17 cellular contexts compared by ENCODE assay signal in the genomic region with DNA sequence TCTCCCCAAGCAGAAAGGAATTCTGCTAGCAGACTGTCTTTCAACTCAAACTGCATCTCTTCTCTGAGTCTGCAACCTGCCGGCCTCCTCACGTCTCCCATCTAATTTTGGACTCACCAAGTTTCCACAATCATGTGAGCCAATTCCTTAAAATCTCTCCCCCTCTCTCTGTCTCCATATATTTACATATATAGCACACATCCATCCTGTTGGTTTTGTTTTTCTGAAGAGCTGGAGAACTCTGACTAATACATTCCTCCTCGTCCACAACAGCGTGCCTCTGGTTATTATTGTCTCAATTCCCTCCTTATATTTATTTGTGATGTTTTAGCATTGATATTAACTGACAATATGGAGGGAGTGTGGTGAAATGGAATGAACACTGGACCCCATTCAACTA. TPM values are rescaled to one million over a fixed set of nuclear protein-coding genes. Genes with fewer than 3 reads are reported as not detected.
A peak's percentile ranks its signal among the peaks of the same experiment; 100 is the strongest.
DNase-seq lines count a peak whose midpoint lies in the region; ATAC-seq and TF ChIP-seq lines count a peak whose summit lies in the region.
"Had no signal": no experiment of that assay in that cellular context is flagged by ENCODE, and none has a peak within 500 bp of the region (broad histone marks: within the 10 kb centered on the region; RNA-seq: fewer than 3 reads in every experiment).

No MANE protein-coding gene starts in this region.

- H3K27ac Mint-ChIP-seq in HFFc6, result peak overlapping the region; percentile 70
- H3K27ac Mint-ChIP-seq: CD4-positive, alpha-beta memory T cell had no signal

- no peaks in the 10 kb centered on the region for H3K9me3 Mint-ChIP-seq in HFFc6
- H3K9me3 Mint-ChIP-seq: CD4-positive, alpha-beta memory T cell had no signal

- H3K4me3 ChIP-seq in fibroblast of villous mesenchyme (ENCODE audit: low read depth, low read length), result no peak overlapping the region

- peaks cover 2% of the 10 kb centered on the region; the same call in 1 of the 2 replicates for H3K27me3 Mint-ChIP-seq in HFFc6 (ENCODE audit: insufficient read depth)

- ATAC-seq in HG03139 (IDR thresholded peaks at IDR 0.05; ENCODE audit: unreplicated experiment), result no peak
- no peak for ATAC-seq in stimulated activated naive CD8-positive, alpha-beta T cell treated with anti-CD3 and anti-CD28 coated beads, Interleukin-15, Interleukin-2, amounts not matched to agents 100 U/mL and 50 U/mL, for 24 hours
- ATAC-seq: right cardiac atrium had no signal

- H3K4me3 Mint-ChIP-seq in HFFc6, result peak overlapping the region; percentile 40; the same call in 1 of the 2 replicates
- H3K4me3 Mint-ChIP-seq: CD4-positive, alpha-beta memory T cell had no signal

- peaks cover 84% of the 10 kb centered on the region for H3K4me1 Mint-ChIP-seq in HFFc6 (ENCODE audit: low read depth)
- H3K4me1 Mint-ChIP-seq: CD4-positive, alpha-beta memory T cell had no signal

- DNase-seq in A172 (ENCODE audit: low spot score) (peak; percentile 49), HFFc6 (peak; percentile 65), astrocyte of the hippocampus (ENCODE audit: low read depth, low spot score) (peak; percentile 70), fibroblast of villous mesenchyme (ENCODE audit: low read depth) (peak; percentile 69), NCI-H446 (lab: John Stamatoyannopoulos, UW) (no peak), NCI-H1417 treated with DMSO at 0.1 percent for 48 hours (lab: John Stamatoyannopoulos, UW) (no peak)
- no peak for DNase-seq in stimulated activated naive CD8-positive, alpha-beta T cell treated with anti-CD3 and anti-CD28 coated beads, Interleukin-15, Interleukin-2, amounts not matched to agents 100 U/mL and 50 U/mL, for 24 hours
- DNase-seq: activated effector memory CD4-positive, alpha-beta T cell treated with Interleukin-2 at 50 U/mL for 16 hours; CD4-positive, alpha-beta memory T cell; dermis blood vessel endothelial cell; DMS79; erythroblast; NCI-H187 treated with DMSO at 0.1 percent for 48 hours; NCI-H510A treated with DMSO at 0.1 percent for 48 hours; right cardiac atrium; SHP77 had no signal

- H3K36me3 Mint-ChIP-seq in HFFc6 (ENCODE audit: low read depth), result no peaks in the 10 kb centered on the region
- H3K36me3 Mint-ChIP-seq: CD4-positive, alpha-beta memory T cell had no signal

- no peak for TF ChIP-seq CTCF in HFFc6 (IDR thresholded peaks at IDR 0.05)
- no peak for TF ChIP-seq CTCF in fibroblast of villous mesenchyme (IDR thresholded peaks at IDR 0.05; ENCODE audit: insufficient read depth, low read depth, low read length)

RNA-seq across cellular contexts. Expression of gene FJX1, which starts 29.6 kb away (rescaled TPM):
- 38.3 and 53.4 TPM in 2 replicates for total RNA-seq in A172 (2014; rRNA removed; shearing (Covaris generic))
- total RNA-seq in HFFc6 (2021; fragmentation: NEBNext Ultra II Directional; extraction: Animal tissue kit (Norgen Biotek cat#: 25700)), result 10 to 100 TPM; 40.7 to 58.6 (median 46.8) TPM
- 89.8 and 205 TPM in 2 replicates for total RNA-seq in fibroblast of villous mesenchyme
- total RNA-seq: CD4-positive, alpha-beta memory T cell had no signal

Comparison
In these comparisons a context has a peak if more than half of its experiments do, and no peak if none do; other contexts are left out.
1. DNase-seq: peak in A172 (single experiment), HFFc6 (single experiment), astrocyte of the hippocampus (single experiment) and fibroblast of villous mesenchyme (single experiment); none in NCI-H446 (0 of 2), stimulated activated naive CD8-positive, alpha-beta T cell treated with anti-CD3 and anti-CD28 coated beads, Interleukin-15, Interleukin-2, amounts not matched to agents 100 U/mL and 50 U/mL, for 24 hours (single experiment) and NCI-H1417 treated with DMSO at 0.1 percent for 48 hours (single experiment).